8 cellular contexts compared by ENCODE assay signal in genomic region chr12:103929909-103930786, GRCh38. TPM values are rescaled to one million over a fixed set of nuclear protein-coding genes. Genes with fewer than 3 reads are reported as not detected.
DNase-seq lines count a peak whose midpoint lies in the region; ATAC-seq and TF ChIP-seq lines count a peak whose summit lies in the region.

Gene HSP90B1, plus strand, starts transcription at chr12:103930410. Its CDS starts 106 bp downstream, at chr12:103930516.

- H3K36me3 Mint-ChIP-seq in activated T-helper 1 cell treated with anti-CD3 and anti-CD28 coated beads, Interleukin-12 subunit alpha, Interleukin-12 subunit beta, Interleukin-2, Interleukin-4 antibody, amounts not matched to agents 30 ng/mL and 10 ng/mL and 1 ng/mL, durations not matched to agents 14 hours and 24 hours and 36 hours (ENCODE audit: low read depth): peaks cover 39% of the 10 kb centered on the region

- H3K9me3 Mint-ChIP-seq in activated T-helper 1 cell treated with anti-CD3 and anti-CD28 coated beads, Interleukin-12 subunit alpha, Interleukin-12 subunit beta, Interleukin-2, Interleukin-4 antibody, amounts not matched to agents 30 ng/mL and 10 ng/mL and 1 ng/mL, durations not matched to agents 14 hours and 24 hours and 36 hours: no peaks in the 10 kb centered on the region

- H3K4me3 Mint-ChIP-seq in activated T-helper 1 cell treated with anti-CD3 and anti-CD28 coated beads, Interleukin-12 subunit alpha, Interleukin-12 subunit beta, Interleukin-2, Interleukin-4 antibody, amounts not matched to agents 30 ng/mL and 10 ng/mL and 1 ng/mL, durations not matched to agents 14 hours and 24 hours and 36 hours: peak within 1 kb of the TSS; percentile 91

- ATAC-seq in DND-41 (ENCODE audit: insufficient read depth, low read depth): peak; percentile 86

- peaks cover 73% of the 10 kb centered on the region for H3K4me1 Mint-ChIP-seq in activated T-helper 1 cell treated with anti-CD3 and anti-CD28 coated beads, Interleukin-12 subunit alpha, Interleukin-12 subunit beta, Interleukin-2, Interleukin-4 antibody, amounts not matched to agents 30 ng/mL and 10 ng/mL and 1 ng/mL, durations not matched to agents 14 hours and 24 hours and 36 hours (ENCODE audit: low read depth)

- peak within 1 kb of the TSS; percentile 99 for H3K27ac Mint-ChIP-seq in activated T-helper 1 cell treated with anti-CD3 and anti-CD28 coated beads, Interleukin-12 subunit alpha, Interleukin-12 subunit beta, Interleukin-2, Interleukin-4 antibody, amounts not matched to agents 30 ng/mL and 10 ng/mL and 1 ng/mL, durations not matched to agents 14 hours and 24 hours and 36 hours

- H3K4me3 ChIP-seq in DND-41 (ENCODE audit: low read depth in 1 of 2, low read length in 2 of 2) (peak within 1 kb of the TSS; percentile 63 to 82), GM23248 (peak within 1 kb of the TSS; percentile 94), esophagus squamous epithelium (peak within 1 kb of the TSS; percentile 62 to 87 (median 80))

- H3K27me3 Mint-ChIP-seq in activated T-helper 1 cell treated with anti-CD3 and anti-CD28 coated beads, Interleukin-12 subunit alpha, Interleukin-12 subunit beta, Interleukin-2, Interleukin-4 antibody, amounts not matched to agents 30 ng/mL and 10 ng/mL and 1 ng/mL, durations not matched to agents 14 hours and 24 hours and 36 hours (ENCODE audit: insufficient read depth): peaks cover 6% of the 10 kb centered on the region

- 1% methylated on average over 56 to 66 of the region's 67 CpGs for WGBS in GM23248 (ENCODE audit: low coverage in 1 of 2, low lambda C conversion rate in 2 of 2, missing lambda C conversion rate in 2 of 2), 2 experiments
- WGBS in esophagus squamous epithelium, 2 donors: 0% methylated on average over 7 to 37 of the region's 67 CpGs

- H4K20me1 ChIP-seq in DND-41 (ENCODE audit: insufficient read depth, low read length): peaks cover 20% of the 10 kb centered on the region; the same call in 1 of the 2 replicates
- no peaks in the 10 kb centered on the region for H4K20me1 ChIP-seq in GM23248 (ENCODE audit: insufficient read depth)

- H3K9me3 ChIP-seq in DND-41 (ENCODE audit: insufficient read depth, low read length, severe bottlenecking) (no peaks in the 10 kb centered on the region), GM23248 (ENCODE audit: low read depth) (no peaks in the 10 kb centered on the region), esophagus squamous epithelium (no peaks in the 10 kb centered on the region)

- peaks cover 4% of the 10 kb centered on the region; the same call in 1 of the 2 replicates for H3F3A ChIP-seq in GM23248 (ENCODE audit: insufficient read depth)

- H3K9me2 ChIP-seq in GM23248 (ENCODE audit: insufficient read depth): no peaks in the 10 kb centered on the region

- DNase-seq in DND-41 (peak; percentile 100), GM23248 (peak; percentile 100), Kasumi-1 (lab: John Stamatoyannopoulos, UW) (peak; percentile 99 to 100), RPMI7951 (ENCODE audit: low read depth) (peak; percentile 99), esophagus squamous epithelium (lab: John Stamatoyannopoulos, UW) (peak; percentile 99), myocyte (ENCODE audit: low read depth) (peak; percentile 100)
- peak; percentile 100 for DNase-seq in activated T-helper 1 cell treated with anti-CD3 and anti-CD28 coated beads, Interleukin-12 subunit alpha, Interleukin-12 subunit beta, Interleukin-2, Interleukin-4 antibody, amounts not matched to agents 30 ng/mL and 10 ng/mL and 1 ng/mL, durations not matched to agents 14 hours and 24 hours and 36 hours (ENCODE audit: low spot score)
- DNase-seq in stimulated activated CD8-positive, alpha-beta memory T cell treated with anti-CD3 and anti-CD28 coated beads, Interleukin-7, amount 100 ng/mL, for 48 hours (ENCODE audit: extremely low read depth in 1 of 2, low read depth in 1 of 2): peak; percentile 99

- intact Hi-C loops in activated T-helper 1 cell treated with anti-CD3 and anti-CD28 coated beads, Interleukin-12 subunit alpha, Interleukin-12 subunit beta, Interleukin-2, Interleukin-4 antibody, amounts not matched to agents 30 ng/mL and 10 ng/mL and 1 ng/mL, durations not matched to agents 14 hours and 24 hours and 36 hours (cut with micrococcal nuclease): loop anchor here (1.0 to 10.0 kb wide), 15 partner anchors 22 to 1867 kb away; partner anchors contain the start of genes C12orf75, EID3, HCFC2 and NFYB
- intact Hi-C loops in esophagus squamous epithelium (cut with DNase I): no loop called here

- in situ Hi-C loops in GM23248 (cut with MboI): no loop called here

- H3K4me2 ChIP-seq in DND-41 (ENCODE audit: insufficient read depth, low read length) (peak within 1 kb of the TSS; percentile 81), GM23248 (ENCODE audit: unreplicated experiment) (peak within 1 kb of the TSS; percentile 93)

- H3K79me2 ChIP-seq in DND-41 (ENCODE audit: insufficient read depth, low read length) (peaks cover 47% of the 10 kb centered on the region), GM23248 (ENCODE audit: insufficient read depth) (peaks cover 50% of the 10 kb centered on the region)

- H3K4me1 ChIP-seq in DND-41 (ENCODE audit: insufficient read depth, low read length): peaks cover 50% of the 10 kb centered on the region
- H3K4me1 ChIP-seq in GM23248 (ENCODE audit: insufficient read depth): peaks cover 21% of the 10 kb centered on the region
- H3K4me1 ChIP-seq in esophagus squamous epithelium: peaks cover 5 to 60% (median 22%) of the 10 kb centered on the region in 3 donors

- H3K36me3 ChIP-seq in DND-41 (ENCODE audit: insufficient read depth, low read length) (peaks cover 39% of the 10 kb centered on the region), GM23248 (ENCODE audit: low read depth) (peaks cover 28% of the 10 kb centered on the region), esophagus squamous epithelium (peaks cover 0 to 31% (median 0%) of the 10 kb centered on the region in 3 donors)

- H3K27ac ChIP-seq in DND-41 (ENCODE audit: low read length) (peak within 1 kb of the TSS; percentile 88), GM23248 (peak within 1 kb of the TSS; percentile 92), esophagus squamous epithelium (peak within 1 kb of the TSS; percentile 91 to 96 (median 94))

- TF ChIP-seq CTCF in DND-41 (IDR thresholded peaks at IDR 0.05; ENCODE audit: borderline replicate concordance, extremely low read depth, low read length, poor library complexity, severe bottlenecking) (no peak), esophagus squamous epithelium (IDR thresholded peaks at IDR 0.05) (no peak)

- peak within 1 kb of the TSS; percentile 78 for H3K9ac ChIP-seq in DND-41 (ENCODE audit: low read depth, low read length)
- H3K9ac ChIP-seq in GM23248: peak within 1 kb of the TSS; percentile 98

- TF ChIP-seq POLR2A in esophagus squamous epithelium (IDR thresholded peaks at IDR 0.05): peak in 3 of 4 donors; percentile 73 to 96 (median 80)

- peak within 1 kb of the TSS; percentile 76 for H2AFZ ChIP-seq in DND-41 (ENCODE audit: low read depth, low read length)
- peak within 1 kb of the TSS; percentile 98 for H2AFZ ChIP-seq in GM23248

- H3K27me3 ChIP-seq in DND-41 (ENCODE audit: insufficient read depth, low read length, poor library complexity) (no peaks in the 10 kb centered on the region), GM23248 (replicated peaks; ENCODE audit: insufficient read depth) (no peaks in the 10 kb centered on the region), esophagus squamous epithelium (no peaks in the 10 kb centered on the region)

RNA-seq across cellular contexts. Expression of gene HSP90B1, which starts in this region (rescaled TPM):
- total RNA-seq in GM23248 (2014; rRNA removed; shearing (Covaris generic)): 477 and 555 TPM in 2 replicates
- polyA plus RNA-seq in GM23248 (2016; fragmentation: Nextera tagmentation; extraction: Ambion mirVana): 969 and 998 TPM in 2 replicates
- 597 and 713 TPM in 2 replicates for total RNA-seq in RPMI7951 (2014; rRNA removed; shearing (Covaris generic))
- 427 and 446 TPM in 2 replicates for total RNA-seq in activated T-helper 1 cell treated with anti-CD3 and anti-CD28 coated beads, Interleukin-12 subunit alpha, Interleukin-12 subunit beta, Interleukin-2, Interleukin-4 antibody, amounts not matched to agents 30 ng/mL and 10 ng/mL and 1 ng/mL, durations not matched to agents 14 hours and 24 hours and 36 hours
- total RNA-seq in esophagus squamous epithelium: 100 to 1,000 TPM; 206 to 319 (median 209) TPM
- 414 and 940 TPM in 2 replicates for total RNA-seq in myocyte
- polyA plus RNA-seq in myocyte (2012): 451 TPM

Comparison
In these comparisons a context has a peak if more than half of its experiments do, and no peak if none do; other contexts are left out.
1. Peak in every context shown above with its lines: DNase-seq, ATAC-seq, H3K4me3 ChIP-seq and H3K27ac ChIP-seq.